In the genomic region with DNA sequence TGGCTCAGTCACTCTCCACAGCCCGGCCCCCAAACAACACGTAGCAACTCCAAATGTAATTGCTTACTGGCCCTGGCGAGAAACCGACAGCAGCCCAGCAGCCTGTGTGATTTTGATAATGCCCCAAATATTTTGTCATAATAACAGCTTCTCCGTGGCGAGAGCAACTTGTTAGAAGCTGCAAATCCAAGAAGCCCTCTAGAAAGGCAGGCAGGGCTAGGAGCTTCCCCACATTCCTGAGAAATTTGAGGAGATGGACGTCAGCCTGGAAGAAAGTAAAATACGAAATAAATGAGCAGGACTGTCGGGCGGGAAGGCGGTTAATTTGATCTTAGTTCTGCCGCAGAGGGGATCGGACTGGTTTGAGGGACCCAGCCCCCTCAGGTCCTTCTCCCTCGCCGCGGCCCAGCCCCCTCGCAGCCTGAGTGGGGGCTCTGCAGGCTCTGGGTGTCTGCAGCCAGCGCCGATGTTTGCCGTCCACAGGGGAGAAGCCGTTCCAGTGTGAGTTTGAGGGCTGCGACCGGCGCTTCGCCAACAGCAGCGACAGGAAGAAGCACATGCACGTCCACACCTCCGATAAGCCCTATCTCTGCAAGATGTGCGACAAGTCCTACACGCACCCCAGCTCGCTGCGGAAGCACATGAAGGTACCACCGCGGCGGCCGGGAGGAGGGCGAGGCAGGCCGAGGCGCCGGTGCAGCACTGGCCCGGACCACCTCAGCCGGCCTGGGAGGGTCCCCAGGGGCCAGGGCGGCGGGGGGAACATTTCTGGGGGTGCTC, we compare ENCODE assay signal across 1 cellular context.
TF ChIP-seq lines count a peak whose summit lies in the region.

No MANE protein-coding gene starts in this region.

TF ChIP-seq in H1, 55 proteins besides CTCF, POLR2A, EP300 and RAD21:
- TF ChIP-seq BACH1 (IDR thresholded peaks at IDR 0.05; ENCODE audit: low read length) (no peak), SP2 (IDR thresholded peaks at IDR 0.05; ENCODE audit: low read length) (no peak), TAF7 (optimal IDR thresholded peaks at IDR 0.05; ENCODE audit: borderline replicate concordance, low read depth, low read length) (peak; percentile 10), RXRA (IDR thresholded peaks at IDR 0.05; ENCODE audit: insufficient read depth, low read depth, low read length) (no peak), KDM1A (IDR thresholded peaks at IDR 0.05; ENCODE audit: borderline replicate concordance, low read length) (no peak), ASH2L (IDR thresholded peaks at IDR 0.05; ENCODE audit: low read length) (peak; percentile 22), SAP30 (IDR thresholded peaks at IDR 0.05; ENCODE audit: insufficient read depth, insufficient replicate concordance, low read length) (peak; percentile 3), CREB1 (IDR thresholded peaks at IDR 0.05) (no peak), NANOG (IDR thresholded peaks at IDR 0.05; ENCODE audit: insufficient read depth, low read depth, low read length, poor library complexity, severe bottlenecking) (no peak), TAF1 (IDR thresholded peaks at IDR 0.05; ENCODE audit: low read depth, low read length) (0 out of 2 replicates have a peak, but pooled peaks have one; percentile 34), MAFK (IDR thresholded peaks at IDR 0.05; ENCODE audit: low read depth, low read length) (no peak), CHD1 (IDR thresholded peaks at IDR 0.05; ENCODE audit: low read depth, low read length) (no peak), EGR1 (IDR thresholded peaks at IDR 0.05; ENCODE audit: borderline replicate concordance, low read depth, low read length) (no peak), CHD2 (IDR thresholded peaks at IDR 0.05; ENCODE audit: low read length) (no peak), JUN (IDR thresholded peaks at IDR 0.05; ENCODE audit: low read depth, low read length) (no peak), RNF2 (IDR thresholded peaks at IDR 0.05; ENCODE audit: borderline replicate concordance, low read depth, low read length, missing control alignments, poor library complexity, severe bottlenecking) (no peak), TBP (IDR thresholded peaks at IDR 0.05; ENCODE audit: low read depth, low read length) (no peak), NRF1 (IDR thresholded peaks at IDR 0.05; ENCODE audit: low read depth, low read length) (no peak), SP4 (IDR thresholded peaks at IDR 0.05; ENCODE audit: low read length) (no peak), FOSL1 (IDR thresholded peaks at IDR 0.05; ENCODE audit: insufficient read depth, low read depth, low read length) (no peak), ZNF274 (IDR thresholded peaks at IDR 0.05; ENCODE audit: borderline replicate concordance, extremely low read depth, low read length) (no peak), GABPA (IDR thresholded peaks at IDR 0.05; ENCODE audit: borderline replicate concordance, insufficient read depth, low read length) (no peak), SIN3A (conservative IDR thresholded peaks at IDR 0.05 in 1 of 2, IDR thresholded peaks at IDR 0.05 in 1 of 2; ENCODE audit: low read depth in 1 of 2, low read length in 2 of 2) (peak; percentile 46 to 73; a peak in 2 of 4 replicates), TEAD4 (IDR thresholded peaks at IDR 0.05; ENCODE audit: low read depth, low read length) (no peak), CBX5 (IDR thresholded peaks at IDR 0.05; ENCODE audit: low read depth, low read length) (no peak), SRF (IDR thresholded peaks at IDR 0.05; ENCODE audit: low read depth, low read length) (no peak), BCL11A (IDR thresholded peaks at IDR 0.05; ENCODE audit: low read depth in 2 of 2, low read length in 2 of 2) (no peak), KDM5A (IDR thresholded peaks at IDR 0.05; ENCODE audit: low read length) (no peak), RFX5 (IDR thresholded peaks at IDR 0.05; ENCODE audit: borderline replicate concordance, low read depth, low read length) (no peak), SIRT6 (IDR thresholded peaks at IDR 0.05; ENCODE audit: low read length) (no peak), POU5F1 (IDR thresholded peaks at IDR 0.05; ENCODE audit: low read depth, low read length) (no peak), CTBP2 (IDR thresholded peaks at IDR 0.05; ENCODE audit: borderline replicate concordance, insufficient read depth, insufficient read length, low read length) (no peak), HDAC2 (IDR thresholded peaks at IDR 0.05; ENCODE audit: borderline replicate concordance in 1 of 2, low read depth in 2 of 2, low read length in 2 of 2) (no peak), POLR2AphosphoS5 (IDR thresholded peaks at IDR 0.05; ENCODE audit: low read depth, low read length) (peak; percentile 83; the same call in 1 of the 2 replicates), JUND (IDR thresholded peaks at IDR 0.05; ENCODE audit: low read length) (no peak), CEBPB (IDR thresholded peaks at IDR 0.05; ENCODE audit: low read depth, low read length) (no peak), CBX8 (IDR thresholded peaks at IDR 0.05; ENCODE audit: borderline replicate concordance, low read depth, low read length) (no peak), BRCA1 (IDR thresholded peaks at IDR 0.05; ENCODE audit: low read depth, low read length) (no peak), PHF8 (conservative IDR thresholded peaks at IDR 0.05; ENCODE audit: low read depth, low read length) (no peak)
- TF ChIP-seq, protein P1, sequence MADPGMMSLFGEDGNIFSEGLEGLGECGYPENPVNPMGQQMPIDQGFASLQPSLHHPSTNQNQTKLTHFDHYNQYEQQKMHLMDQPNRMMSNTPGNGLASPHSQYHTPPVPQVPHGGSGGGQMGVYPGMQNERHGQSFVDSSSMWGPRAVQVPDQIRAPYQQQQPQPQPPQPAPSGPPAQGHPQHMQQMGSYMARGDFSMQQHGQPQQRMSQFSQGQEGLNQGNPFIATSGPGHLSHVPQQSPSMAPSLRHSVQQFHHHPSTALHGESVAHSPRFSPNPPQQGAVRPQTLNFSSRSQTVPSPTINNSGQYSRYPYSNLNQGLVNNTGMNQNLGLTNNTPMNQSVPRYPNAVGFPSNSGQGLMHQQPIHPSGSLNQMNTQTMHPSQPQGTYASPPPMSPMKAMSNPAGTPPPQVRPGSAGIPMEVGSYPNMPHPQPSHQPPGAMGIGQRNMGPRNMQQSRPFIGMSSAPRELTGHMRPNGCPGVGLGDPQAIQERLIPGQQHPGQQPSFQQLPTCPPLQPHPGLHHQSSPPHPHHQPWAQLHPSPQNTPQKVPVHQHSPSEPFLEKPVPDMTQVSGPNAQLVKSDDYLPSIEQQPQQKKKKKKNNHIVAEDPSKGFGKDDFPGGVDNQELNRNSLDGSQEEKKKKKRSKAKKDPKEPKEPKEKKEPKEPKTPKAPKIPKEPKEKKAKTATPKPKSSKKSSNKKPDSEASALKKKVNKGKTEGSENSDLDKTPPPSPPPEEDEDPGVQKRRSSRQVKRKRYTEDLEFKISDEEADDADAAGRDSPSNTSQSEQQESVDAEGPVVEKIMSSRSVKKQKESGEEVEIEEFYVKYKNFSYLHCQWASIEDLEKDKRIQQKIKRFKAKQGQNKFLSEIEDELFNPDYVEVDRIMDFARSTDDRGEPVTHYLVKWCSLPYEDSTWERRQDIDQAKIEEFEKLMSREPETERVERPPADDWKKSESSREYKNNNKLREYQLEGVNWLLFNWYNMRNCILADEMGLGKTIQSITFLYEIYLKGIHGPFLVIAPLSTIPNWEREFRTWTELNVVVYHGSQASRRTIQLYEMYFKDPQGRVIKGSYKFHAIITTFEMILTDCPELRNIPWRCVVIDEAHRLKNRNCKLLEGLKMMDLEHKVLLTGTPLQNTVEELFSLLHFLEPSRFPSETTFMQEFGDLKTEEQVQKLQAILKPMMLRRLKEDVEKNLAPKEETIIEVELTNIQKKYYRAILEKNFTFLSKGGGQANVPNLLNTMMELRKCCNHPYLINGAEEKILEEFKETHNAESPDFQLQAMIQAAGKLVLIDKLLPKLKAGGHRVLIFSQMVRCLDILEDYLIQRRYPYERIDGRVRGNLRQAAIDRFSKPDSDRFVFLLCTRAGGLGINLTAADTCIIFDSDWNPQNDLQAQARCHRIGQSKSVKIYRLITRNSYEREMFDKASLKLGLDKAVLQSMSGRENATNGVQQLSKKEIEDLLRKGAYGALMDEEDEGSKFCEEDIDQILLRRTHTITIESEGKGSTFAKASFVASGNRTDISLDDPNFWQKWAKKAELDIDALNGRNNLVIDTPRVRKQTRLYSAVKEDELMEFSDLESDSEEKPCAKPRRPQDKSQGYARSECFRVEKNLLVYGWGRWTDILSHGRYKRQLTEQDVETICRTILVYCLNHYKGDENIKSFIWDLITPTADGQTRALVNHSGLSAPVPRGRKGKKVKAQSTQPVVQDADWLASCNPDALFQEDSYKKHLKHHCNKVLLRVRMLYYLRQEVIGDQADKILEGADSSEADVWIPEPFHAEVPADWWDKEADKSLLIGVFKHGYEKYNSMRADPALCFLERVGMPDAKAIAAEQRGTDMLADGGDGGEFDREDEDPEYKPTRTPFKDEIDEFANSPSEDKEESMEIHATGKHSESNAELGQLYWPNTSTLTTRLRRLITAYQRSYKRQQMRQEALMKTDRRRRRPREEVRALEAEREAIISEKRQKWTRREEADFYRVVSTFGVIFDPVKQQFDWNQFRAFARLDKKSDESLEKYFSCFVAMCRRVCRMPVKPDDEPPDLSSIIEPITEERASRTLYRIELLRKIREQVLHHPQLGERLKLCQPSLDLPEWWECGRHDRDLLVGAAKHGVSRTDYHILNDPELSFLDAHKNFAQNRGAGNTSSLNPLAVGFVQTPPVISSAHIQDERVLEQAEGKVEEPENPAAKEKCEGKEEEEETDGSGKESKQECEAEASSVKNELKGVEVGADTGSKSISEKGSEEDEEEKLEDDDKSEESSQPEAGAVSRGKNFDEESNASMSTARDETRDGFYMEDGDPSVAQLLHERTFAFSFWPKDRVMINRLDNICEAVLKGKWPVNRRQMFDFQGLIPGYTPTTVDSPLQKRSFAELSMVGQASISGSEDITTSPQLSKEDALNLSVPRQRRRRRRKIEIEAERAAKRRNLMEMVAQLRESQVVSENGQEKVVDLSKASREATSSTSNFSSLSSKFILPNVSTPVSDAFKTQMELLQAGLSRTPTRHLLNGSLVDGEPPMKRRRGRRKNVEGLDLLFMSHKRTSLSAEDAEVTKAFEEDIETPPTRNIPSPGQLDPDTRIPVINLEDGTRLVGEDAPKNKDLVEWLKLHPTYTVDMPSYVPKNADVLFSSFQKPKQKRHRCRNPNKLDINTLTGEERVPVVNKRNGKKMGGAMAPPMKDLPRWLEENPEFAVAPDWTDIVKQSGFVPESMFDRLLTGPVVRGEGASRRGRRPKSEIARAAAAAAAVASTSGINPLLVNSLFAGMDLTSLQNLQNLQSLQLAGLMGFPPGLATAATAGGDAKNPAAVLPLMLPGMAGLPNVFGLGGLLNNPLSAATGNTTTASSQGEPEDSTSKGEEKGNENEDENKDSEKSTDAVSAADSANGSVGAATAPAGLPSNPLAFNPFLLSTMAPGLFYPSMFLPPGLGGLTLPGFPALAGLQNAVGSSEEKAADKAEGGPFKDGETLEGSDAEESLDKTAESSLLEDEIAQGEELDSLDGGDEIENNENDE (IDR thresholded peaks at IDR 0.05; ENCODE audit: insufficient replicate concordance, low read length), result no peak
- TF ChIP-seq, protein P2, sequence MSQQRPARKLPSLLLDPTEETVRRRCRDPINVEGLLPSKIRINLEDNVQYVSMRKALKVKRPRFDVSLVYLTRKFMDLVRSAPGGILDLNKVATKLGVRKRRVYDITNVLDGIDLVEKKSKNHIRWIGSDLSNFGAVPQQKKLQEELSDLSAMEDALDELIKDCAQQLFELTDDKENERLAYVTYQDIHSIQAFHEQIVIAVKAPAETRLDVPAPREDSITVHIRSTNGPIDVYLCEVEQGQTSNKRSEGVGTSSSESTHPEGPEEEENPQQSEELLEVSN (IDR thresholded peaks at IDR 0.05), result peak; percentile 82
- TF ChIP-seq, protein P3, sequence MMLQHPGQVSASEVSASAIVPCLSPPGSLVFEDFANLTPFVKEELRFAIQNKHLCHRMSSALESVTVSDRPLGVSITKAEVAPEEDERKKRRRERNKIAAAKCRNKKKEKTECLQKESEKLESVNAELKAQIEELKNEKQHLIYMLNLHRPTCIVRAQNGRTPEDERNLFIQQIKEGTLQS (IDR thresholded peaks at IDR 0.05; ENCODE audit: insufficient read depth, low read depth, low read length), result no peak
- TF ChIP-seq, protein P4, sequence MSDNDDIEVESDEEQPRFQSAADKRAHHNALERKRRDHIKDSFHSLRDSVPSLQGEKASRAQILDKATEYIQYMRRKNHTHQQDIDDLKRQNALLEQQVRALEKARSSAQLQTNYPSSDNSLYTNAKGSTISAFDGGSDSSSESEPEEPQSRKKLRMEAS (IDR thresholded peaks at IDR 0.05), result peak; percentile 89
- TF ChIP-seq, protein P5, sequence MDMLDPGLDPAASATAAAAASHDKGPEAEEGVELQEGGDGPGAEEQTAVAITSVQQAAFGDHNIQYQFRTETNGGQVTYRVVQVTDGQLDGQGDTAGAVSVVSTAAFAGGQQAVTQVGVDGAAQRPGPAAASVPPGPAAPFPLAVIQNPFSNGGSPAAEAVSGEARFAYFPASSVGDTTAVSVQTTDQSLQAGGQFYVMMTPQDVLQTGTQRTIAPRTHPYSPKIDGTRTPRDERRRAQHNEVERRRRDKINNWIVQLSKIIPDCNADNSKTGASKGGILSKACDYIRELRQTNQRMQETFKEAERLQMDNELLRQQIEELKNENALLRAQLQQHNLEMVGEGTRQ (IDR thresholded peaks at IDR 0.05; ENCODE audit: low read length), result no peak
